In the genomic region with DNA sequence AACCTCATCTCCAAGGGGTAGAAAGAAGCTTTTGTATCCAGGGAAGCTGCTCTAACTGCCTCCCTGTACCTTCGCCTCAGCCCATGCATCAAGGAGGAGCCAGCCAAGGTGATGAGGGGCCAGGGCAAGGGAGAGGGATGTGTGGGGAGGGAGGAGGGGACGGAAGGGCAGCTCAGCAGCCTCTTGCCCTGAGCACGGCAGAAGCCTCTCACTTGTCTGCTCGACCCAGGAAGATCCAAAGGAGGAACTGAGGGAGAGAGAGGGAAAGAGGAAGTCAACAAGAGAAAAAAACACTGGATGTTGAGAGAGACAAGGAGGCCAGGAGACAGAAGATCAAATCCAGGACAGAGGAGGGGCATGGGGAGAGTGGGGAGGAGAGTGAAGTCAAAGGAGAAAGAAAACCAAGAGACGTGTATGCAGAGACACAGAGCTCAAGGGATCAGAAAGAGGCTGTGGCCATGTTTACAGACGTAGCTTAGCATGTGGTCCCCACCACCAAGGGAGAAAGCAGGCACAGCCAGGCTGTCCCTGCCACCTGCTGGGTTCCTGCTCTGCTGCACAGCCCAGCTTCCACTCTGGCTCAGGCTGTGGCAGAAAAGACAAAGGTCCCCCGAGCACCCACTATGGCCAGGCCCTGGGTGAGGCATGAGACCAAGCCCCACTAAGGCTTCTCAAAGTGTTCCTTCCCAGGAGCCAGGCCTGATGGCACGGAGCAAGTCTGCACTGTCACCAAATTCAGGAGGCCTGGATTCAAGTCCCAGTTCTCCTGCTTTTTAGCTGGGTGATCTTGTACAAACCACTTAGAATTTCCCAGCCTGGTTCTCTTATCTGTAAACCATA, we compare ENCODE assay signal across 13 cellular contexts. TPM values are rescaled to one million over a fixed set of nuclear protein-coding genes. Genes with fewer than 3 reads are reported as not detected.
DNase-seq lines count a peak whose midpoint lies in the region; ATAC-seq, FAIRE-seq and TF ChIP-seq lines count a peak whose summit lies in the region.
"Had no signal": no experiment of that assay in that cellular context is flagged by ENCODE, and none has a peak within 500 bp of the region (broad histone marks: within the 10 kb centered on the region; RNA-seq: fewer than 3 reads in every experiment).

No MANE protein-coding gene starts in this region.

- no peak for FAIRE-seq in HTR-8/SVneo (lab: Jason Lieb, UNC)
- FAIRE-seq: GM12891 had no signal

- H4K20me1 ChIP-seq in PC-3 (ENCODE audit: low read length) = no peaks in the 10 kb centered on the region

- no peak overlapping the region for H3K27ac ChIP-seq in PC-3 (ENCODE audit: low read length)
- H3K27ac ChIP-seq: sigmoid colon had no signal

- H3K27me3 ChIP-seq in H7 (ENCODE audit: control insufficient read depth, insufficient read depth, low read length) (peaks cover 92% of the 10 kb centered on the region), PC-3 (ENCODE audit: low read length) (no peaks in the 10 kb centered on the region)
- H3K27me3 ChIP-seq: sigmoid colon had no signal

- POLR2A ChIA-PET in PC-3 (lab: Charles Lee; ENCODE audit: unreplicated experiment) = no interaction called here

- no peak overlapping the region for H3K4me3 ChIP-seq in H7 (ENCODE audit: insufficient read depth, low read depth, low read length)
- no peak overlapping the region for H3K4me3 ChIP-seq in PC-3 (ENCODE audit: low read length)
- H3K4me3 ChIP-seq: sigmoid colon had no signal

- no peak for TF ChIP-seq CTCF in PC-3 (conservative IDR thresholded peaks at IDR 0.05; ENCODE audit: low read depth, low read length)

- intact Hi-C loops in PC-3 (cut with micrococcal nuclease) = loop anchor here (10.0 kb wide), 1 partner anchor 125 kb away; a partner anchor contains a TSS

- no TSS peak for BruUV-seq in PC-3 (replicated peaks; lab: Mats Ljungman, UMichigan)

- DNase-seq in COR-L47 (lab: John Stamatoyannopoulos, UW) = peak; percentile 42
- DNase-seq in H7 = peak; percentile 44
- no peak for DNase-seq in PC-3
- DNase-seq in left kidney (ENCODE audit: low read depth, low spot score) = peak; percentile 89
- no peak for DNase-seq in HTR-8/SVneo (ENCODE audit: insufficient read length, low spot score)
- DNase-seq in inferior parietal cortex (ENCODE audit: extremely low spot score) = no peak
- DNase-seq: activated CD4-positive, alpha-beta T cell treated with anti-CD3 and anti-CD28 coated beads, Interleukin-2, amount 50 U/mL, for 1 hour; caudate nucleus; NCI-H345; sigmoid colon had no signal

- H3K9me2 ChIP-seq in PC-3 (replicated peaks; ENCODE audit: low read length) = no peaks in the 10 kb centered on the region

- H3K9ac ChIP-seq in PC-3 (ENCODE audit: low read length) = no peak overlapping the region

- no peak overlapping the region for H2AFZ ChIP-seq in PC-3 (ENCODE audit: low read length)

- H3K9me3 ChIP-seq in PC-3 (ENCODE audit: low read length) = no peaks in the 10 kb centered on the region
- H3K9me3 ChIP-seq: sigmoid colon had no signal

- ATAC-seq in PC-3 = 0 out of 2 replicates have a peak, but pooled peaks have one; percentile 22
- no peak for ATAC-seq in HG02571 (IDR thresholded peaks at IDR 0.05; ENCODE audit: unreplicated experiment)

- no peaks in the 10 kb centered on the region for H3K36me3 ChIP-seq in H7 (replicated peaks; ENCODE audit: control insufficient read depth, insufficient read depth, low read length)
- H3K36me3 ChIP-seq in PC-3 (ENCODE audit: low read depth, low read length) = no peaks in the 10 kb centered on the region
- H3K36me3 ChIP-seq: sigmoid colon had no signal

- no peaks in the 10 kb centered on the region for H3F3A ChIP-seq in PC-3 (ENCODE audit: low read length, unreplicated experiment)

- H3K79me2 ChIP-seq in PC-3 (ENCODE audit: low read length) = no peaks in the 10 kb centered on the region

- CTCF ChIA-PET in PC-3 (lab: Charles Lee) = no interaction called here

- peaks cover 3% of the 10 kb centered on the region; the same call in 1 of the 2 replicates for H3K4me1 ChIP-seq in PC-3 (ENCODE audit: insufficient read depth, low read length)
- H3K4me1 ChIP-seq: sigmoid colon had no signal

- no peak overlapping the region for H3K4me2 ChIP-seq in PC-3 (ENCODE audit: low read length)

RNA-seq across cellular contexts. Expression of a gene that starts 25.8 kb away (rescaled TPM):
- 2.0 and 4.6 TPM in 2 replicates for total RNA-seq in H7 (2014; rRNA removed; shearing (Covaris generic))
- total RNA-seq in PC-3 (2014; rRNA removed) = 6.7 TPM in 2 replicates
- total RNA-seq: H4, sigmoid colon had no signal

Comparison
In these comparisons a context has a peak if more than half of its experiments do, and no peak if none do; other contexts are left out.
1. DNase-seq: peak in COR-L47 (single experiment), H7 (single experiment) and left kidney (single experiment); none in PC-3 (single experiment), HTR-8/SVneo (single experiment) and inferior parietal cortex (single experiment).